In genomic region chr6:158631678-158632537, GRCh38 we compare ENCODE assay signal across 8 cellular contexts. TPM values are rescaled to one million over a fixed set of nuclear protein-coding genes. Genes with fewer than 3 reads are reported as not detected.
A peak's percentile ranks its signal among the peaks of the same experiment; 100 is the strongest.
DNase-seq lines count a peak whose midpoint lies in the region; ATAC-seq and TF ChIP-seq lines count a peak whose summit lies in the region.

No MANE protein-coding gene starts in this region.

- no peaks in the 10 kb centered on the region for H3K9me3 Mint-ChIP-seq in CD4-positive, alpha-beta T cell
- H3K9me3 Mint-ChIP-seq in naive thymus-derived CD4-positive, alpha-beta T cell = peaks cover 0 to 2% (median 0%) of the 10 kb centered on the region in 11 donors

- peaks cover 49% of the 10 kb centered on the region for H3K4me1 Mint-ChIP-seq in CD4-positive, alpha-beta T cell (ENCODE audit: low read depth)
- H3K4me1 Mint-ChIP-seq in naive thymus-derived CD4-positive, alpha-beta T cell = peaks cover 21 to 61% (median 48%) of the 10 kb centered on the region in 7 donors

- no peak overlapping the region for H3K4me3 Mint-ChIP-seq in CD4-positive, alpha-beta T cell
- no peak overlapping the region for H3K4me3 Mint-ChIP-seq in naive thymus-derived CD4-positive, alpha-beta T cell

- peaks cover 82% of the 10 kb centered on the region for H3K36me3 ChIP-seq in RWPE2 (ENCODE audit: low read depth)
- peaks cover 8 to 45% (median 13%) of the 10 kb centered on the region in 3 experiments for H3K36me3 ChIP-seq in naive thymus-derived CD4-positive, alpha-beta T cell (ENCODE audit: control insufficient read depth in 2 of 3, insufficient read depth in 3 of 3, low read length in 3 of 3)

- no peaks in the 10 kb centered on the region for H3K9me3 ChIP-seq in CD4-positive, alpha-beta T cell (ENCODE audit: control insufficient read depth, low read length)
- no peaks in the 10 kb centered on the region for H3K9me3 ChIP-seq in RWPE2 (ENCODE audit: severe bottlenecking)
- H3K9me3 ChIP-seq in naive thymus-derived CD4-positive, alpha-beta T cell (ENCODE audit: control insufficient read depth in 2 of 3, low read length in 3 of 3) = no peaks in the 10 kb centered on the region

- no peak for ATAC-seq in CD4-positive, alpha-beta T cell (ENCODE audit: poor library complexity)
- ATAC-seq in RWPE2 (ENCODE audit: low read depth) (peak; percentile 47; the same call in 2 of the 3 replicates), GM19328 (IDR thresholded peaks at IDR 0.05; ENCODE audit: unreplicated experiment) (no peak), GM21528 (IDR thresholded peaks at IDR 0.05; ENCODE audit: low FRiP score, unreplicated experiment) (no peak)
- ATAC-seq in naive thymus-derived CD4-positive, alpha-beta T cell = peak; percentile 47

- TF ChIP-seq CTCF in CD4-positive, alpha-beta T cell (IDR thresholded peaks at IDR 0.05) = no peak
- TF ChIP-seq CTCF in RWPE2 (IDR thresholded peaks at IDR 0.05; ENCODE audit: poor library complexity, severe bottlenecking) = no peak

- CTCF ChIA-PET in CD4-positive, alpha-beta T cell (lab: Charles Lee) = interaction anchor here (1.2 to 5.5 kb wide), 2 partner anchors 59 to 72 kb away, joined by 4 to 21 read pairs; no protein-coding TSS in a partner anchor
- CTCF ChIA-PET in naive thymus-derived CD4-positive, alpha-beta T cell (lab: Charles Lee) = interaction anchor here (3.9 kb wide), 1 partner anchor 59 kb away, joined by 29 read pairs; no protein-coding TSS in a partner anchor

- peaks cover 87% of the 10 kb centered on the region for H3K36me3 Mint-ChIP-seq in CD4-positive, alpha-beta T cell (ENCODE audit: low read depth)
- H3K36me3 Mint-ChIP-seq in naive thymus-derived CD4-positive, alpha-beta T cell = peaks cover 17 to 52% (median 28%) of the 10 kb centered on the region in 5 donors

- peak overlapping the region; percentile 26 for H3K27ac ChIP-seq in CD4-positive, alpha-beta T cell (ENCODE audit: low read depth, low read length)
- H3K27ac ChIP-seq in RWPE2 (ENCODE audit: poor library complexity, severe bottlenecking) (peak overlapping the region; percentile 31), epithelial cell of prostate (peak overlapping the region; percentile 49)
- H3K27ac ChIP-seq in naive thymus-derived CD4-positive, alpha-beta T cell (ENCODE audit: low read depth, low read length) = peak overlapping the region; percentile 49

- H3K27me3 ChIP-seq in CD4-positive, alpha-beta T cell (ENCODE audit: control insufficient read depth, insufficient read depth, low read length) = no peaks in the 10 kb centered on the region
- H3K27me3 ChIP-seq in RWPE2 (ENCODE audit: insufficient read depth, poor library complexity, severe bottlenecking) = no peaks in the 10 kb centered on the region
- no peaks in the 10 kb centered on the region for H3K27me3 ChIP-seq in naive thymus-derived CD4-positive, alpha-beta T cell (ENCODE audit: control insufficient read depth in 2 of 2, insufficient read depth in 2 of 2, low read length in 2 of 2)

- no peaks in the 10 kb centered on the region for H3K27me3 Mint-ChIP-seq in CD4-positive, alpha-beta T cell
- no peaks in the 10 kb centered on the region for H3K27me3 Mint-ChIP-seq in naive thymus-derived CD4-positive, alpha-beta T cell

- H3K27ac Mint-ChIP-seq in CD4-positive, alpha-beta T cell = peak overlapping the region; percentile 79
- peak overlapping the region; percentile 52 to 91 (median 83) for H3K27ac Mint-ChIP-seq in naive thymus-derived CD4-positive, alpha-beta T cell

- no peak overlapping the region for H3K4me3 ChIP-seq in RWPE2 (ENCODE audit: severe bottlenecking)
- H3K4me3 ChIP-seq in naive thymus-derived CD4-positive, alpha-beta T cell (ENCODE audit: low read length) = no peak overlapping the region

- no peak for DNase-seq in CD4-positive, alpha-beta T cell
- peak; percentile 37 for DNase-seq in RWPE2 (ENCODE audit: low spot score)
- no peak for DNase-seq in epithelial cell of prostate (ENCODE audit: low read depth, low spot score)
- DNase-seq in naive thymus-derived CD4-positive, alpha-beta T cell = no peak
- DNase-seq in KG1 (lab: John Stamatoyannopoulos, UW) = no peak
- no peak for DNase-seq in NCI-H1694 (lab: John Stamatoyannopoulos, UW)

- POLR2A ChIA-PET in CD4-positive, alpha-beta T cell (lab: Charles Lee) = interaction anchor here (1.0 to 1.6 kb wide), 3 partner anchors 13 to 21 kb away, joined by 3 to 4 read pairs (median 4); partner anchors contain the start of gene DYNLT1
- POLR2A ChIA-PET in naive thymus-derived CD4-positive, alpha-beta T cell (lab: Charles Lee) = interaction anchor here (1.3 to 1.9 kb wide), 2 partner anchors 14 to 20 kb away, joined by 3 to 6 read pairs; no protein-coding TSS in a partner anchor

- peaks cover 9% of the 10 kb centered on the region for H3K4me1 ChIP-seq in RWPE2 (ENCODE audit: insufficient read depth, poor library complexity, severe bottlenecking)
- peaks cover 15 to 16% of the 10 kb centered on the region in 2 donors for H3K4me1 ChIP-seq in naive thymus-derived CD4-positive, alpha-beta T cell (ENCODE audit: control insufficient read depth in 2 of 2, insufficient read depth in 2 of 2, low read length in 2 of 2)

- intact Hi-C loops in CD4-positive, alpha-beta T cell (cut with DNase I, micrococcal nuclease) = loop anchor here in 1 of 2 experiments (5.0 kb wide), 1 partner anchor 70 kb away; the partner anchor contains the start of gene TMEM181
- intact Hi-C loops in naive thymus-derived CD4-positive, alpha-beta T cell (cut with micrococcal nuclease) = no loop called here

RNA-seq across cellular contexts. Expression of gene DYNLT1, which starts 12.6 kb away (rescaled TPM):
- total RNA-seq in CD4-positive, alpha-beta T cell = 100 to 1,000 TPM; 170 to 182 TPM
- 100 to 1,000 TPM in 2 of 5 experiments, 10 to 100 TPM in 3; 66.4 to 122 (median 75.9) TPM for total RNA-seq in naive thymus-derived CD4-positive, alpha-beta T cell
- 10 to 100 TPM; 81.6 to 95.6 TPM for polyA plus RNA-seq in naive thymus-derived CD4-positive, alpha-beta T cell

RNA-seq across cellular contexts. Expression of gene SYTL3, which starts 17.9 kb away (rescaled TPM):
- 10 to 100 TPM; 41.2 to 42.7 TPM for total RNA-seq in CD4-positive, alpha-beta T cell
- 10 to 100 TPM; 25.8 to 67.0 (median 31.1) TPM for total RNA-seq in naive thymus-derived CD4-positive, alpha-beta T cell
- 10 to 100 TPM; 13.4 to 27.3 TPM for polyA plus RNA-seq in naive thymus-derived CD4-positive, alpha-beta T cell

Comparison
In these comparisons a context has a peak if more than half of its experiments do, and no peak if none do; other contexts are left out.
1. ATAC-seq: peak in RWPE2 (single experiment) and naive thymus-derived CD4-positive, alpha-beta T cell (single experiment); none in CD4-positive, alpha-beta T cell (single experiment), GM19328 (single experiment) and GM21528 (single experiment).
2. Peak in every context shown above with its lines, with median percentiles within 50 percentile points of each other: H3K27ac ChIP-seq.